ENCODE assay signal across 1 cellular context in the genomic region with DNA sequence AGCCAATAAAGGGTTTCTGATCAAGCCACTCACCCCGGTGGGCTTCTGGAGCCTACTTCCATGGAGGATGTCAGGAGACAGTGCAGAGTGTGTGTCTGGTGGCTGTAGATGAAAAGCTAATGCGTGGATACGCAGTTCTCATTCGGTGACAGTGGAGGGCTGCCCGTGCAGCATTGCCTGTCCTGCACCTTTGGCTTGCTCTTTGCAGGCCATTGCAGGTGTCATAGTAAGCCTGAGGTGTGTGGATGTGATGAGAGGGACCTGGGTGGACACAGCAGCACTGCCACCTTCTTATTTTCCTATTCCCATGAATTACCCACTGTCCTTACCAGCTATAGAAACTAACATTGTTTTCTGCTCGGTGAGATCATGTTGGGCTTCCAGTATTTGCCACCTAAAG.
TF ChIP-seq lines count a peak whose summit lies in the region.

No MANE protein-coding gene starts in this region.

TF ChIP-seq in IMR-90, 13 proteins besides CTCF, POLR2A, EP300 and RAD21:
- no peak for TF ChIP-seq SMC3 (IDR thresholded peaks at IDR 0.05; ENCODE audit: low read depth, low read length)
- TF ChIP-seq RFX5 (IDR thresholded peaks at IDR 0.05; ENCODE audit: low read depth, low read length), result no peak
- TF ChIP-seq CEBPB (IDR thresholded peaks at IDR 0.05; ENCODE audit: low read depth, low read length), result no peak
- no peak for TF ChIP-seq MXI1 (IDR thresholded peaks at IDR 0.05; ENCODE audit: borderline replicate concordance, low read depth, low read length)
TF ChIP-seq in IMR-90: peak in this region for 0.
